In the genomic region with DNA sequence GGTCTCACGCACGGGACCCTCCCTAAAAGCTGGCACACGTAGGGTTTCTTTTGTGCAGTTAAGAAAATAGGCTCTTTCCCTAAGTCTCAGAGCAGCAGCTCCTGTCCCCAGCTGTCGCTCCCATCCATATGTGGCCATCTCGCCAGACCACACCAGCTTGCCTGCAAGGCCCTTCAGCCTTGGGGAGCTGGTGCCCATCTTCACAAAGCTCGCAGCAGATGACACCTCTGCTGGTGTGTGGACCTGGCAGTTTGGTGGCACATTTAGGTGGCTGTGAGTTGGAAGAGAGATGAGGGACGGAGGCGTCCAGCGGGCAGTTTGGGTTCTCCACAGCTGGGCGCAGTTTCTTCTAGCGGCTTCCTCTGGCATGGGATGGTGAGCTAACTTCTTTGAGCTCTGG, we compare ENCODE assay signal across 14 cellular contexts.
A peak's percentile ranks its signal among the peaks of the same experiment; 100 is the strongest.
DNase-seq lines count a peak whose midpoint lies in the region; ATAC-seq, FAIRE-seq and TF ChIP-seq lines count a peak whose summit lies in the region.
"Had no signal": no experiment of that assay in that cellular context is flagged by ENCODE, and none has a peak within 500 bp of the region (broad histone marks: within the 10 kb centered on the region; RNA-seq: fewer than 3 reads in every experiment).

No MANE protein-coding gene starts in this region.

- DNase-seq in HepG2 (ENCODE audit: low spot score) (no peak), right lobe of liver (no peak), lower lobe of right lung (no peak), sciatic nerve (ENCODE audit: low spot score) (peak; percentile 53), foreskin fibroblast (no peak), SK-N-SH (no peak)
- DNase-seq: activated CD8-positive, alpha-beta memory T cell treated with anti-CD3 and anti-CD28 coated beads, Interleukin-2, amount 50 U/mL, for 4 hours; KG1; kidney glomerular epithelial cell; NCI-H69; SIG-M5; stimulated activated naive CD8-positive, alpha-beta T cell treated with anti-CD3 and anti-CD28 coated beads, Interleukin-15, Interleukin-2, amounts not matched to agents 100 U/mL and 50 U/mL, for 24 hours had no signal

- in situ Hi-C loops in HepG2 (cut with HindIII; ENCODE audit: extremely low pct_ligation_motif_present, low pct_unique_long_range_greater_than_20kb) = no loop called here

- no peak for TF ChIP-seq RAD21 in HepG2 (CRISPR knock-in tag; IDR thresholded peaks at IDR 0.05)
- no peak for TF ChIP-seq RAD21 in SK-N-SH (IDR thresholded peaks at IDR 0.05; ENCODE audit: low read length)

- no TSS peak for BruUV-seq in HepG2 (replicated peaks; lab: Mats Ljungman, UMichigan)

- H3K27me3 ChIP-seq in HepG2 (ENCODE audit: control insufficient read depth in 1 of 2, insufficient read depth in 2 of 2, low read length in 2 of 2) (no peaks in the 10 kb centered on the region), right lobe of liver (no peaks in the 10 kb centered on the region), lower lobe of right lung (ENCODE audit: low read depth) (no peaks in the 10 kb centered on the region), SK-N-SH (ENCODE audit: insufficient read depth) (no peaks in the 10 kb centered on the region)

- TF ChIP-seq EP300 in HepG2 (IDR thresholded peaks at IDR 0.05; ENCODE audit: low read depth in 2 of 2, low read length in 2 of 2) = no peak
- TF ChIP-seq EP300 in HepG2 (CRISPR knock-in tag; IDR thresholded peaks at IDR 0.05; ENCODE audit: borderline replicate concordance) = no peak
- no peak for TF ChIP-seq EP300 in SK-N-SH (IDR thresholded peaks at IDR 0.05; ENCODE audit: borderline replicate concordance in 1 of 2, low read depth in 1 of 2, low read length in 1 of 2)

- FAIRE-seq in HepG2 (lab: Jason Lieb, UNC) = no peak

- H3K27ac ChIP-seq in HepG2 (ENCODE audit: extremely low read length, insufficient read depth, low read length) (no peak overlapping the region), right lobe of liver (no peak overlapping the region), lower lobe of right lung (peak overlapping the region; percentile 37), SK-N-SH (ENCODE audit: low read depth in 2 of 2, low read length in 1 of 2) (peak overlapping the region in 1 of 2 experiments; percentile 26; a peak in 1 of 4 replicates)

- H3K4me3 ChIP-seq in HepG2 (replicated peaks in 1 of 3; ENCODE audit: insufficient read depth in 1 of 3, low read depth in 2 of 3, low read length in 3 of 3) = no peak overlapping the region
- H3K4me3 ChIP-seq in right lobe of liver = no peak overlapping the region
- H3K4me3 ChIP-seq in lower lobe of right lung = no peak overlapping the region
- H3K4me3 ChIP-seq in foreskin fibroblast (ENCODE audit: low read depth in 1 of 2, low read length in 2 of 2) = no peak overlapping the region
- H3K4me3 ChIP-seq in SK-N-SH (ENCODE audit: low read depth in 2 of 2, low read length in 1 of 2) = no peak overlapping the region

- H2AFZ ChIP-seq in HepG2 (ENCODE audit: low read length) = no peak overlapping the region
- H2AFZ ChIP-seq in SK-N-SH (ENCODE audit: low read depth) = no peak overlapping the region

- peaks cover 6% of the 10 kb centered on the region for H3F3A ChIP-seq in SK-N-SH (replicated peaks; ENCODE audit: insufficient read depth)

- H3K9ac ChIP-seq in HepG2 (ENCODE audit: insufficient read depth, low read depth, low read length) (no peak overlapping the region), SK-N-SH (no peak overlapping the region)

- peaks cover 44% of the 10 kb centered on the region for H4K20me1 ChIP-seq in HepG2 (ENCODE audit: insufficient read depth, low read length)
- H4K20me1 ChIP-seq in SK-N-SH (ENCODE audit: insufficient read depth) = peaks cover 84% of the 10 kb centered on the region

- H3K36me3 ChIP-seq in HepG2 (replicated peaks in 1 of 2; ENCODE audit: control insufficient read depth in 1 of 2, insufficient read depth in 2 of 2, low read length in 2 of 2) = peaks cover 38 to 90% of the 10 kb centered on the region in 2 experiments
- peaks cover 17 to 83% (median 25%) of the 10 kb centered on the region in 4 donors for H3K36me3 ChIP-seq in right lobe of liver
- peaks cover 57% of the 10 kb centered on the region for H3K36me3 ChIP-seq in lower lobe of right lung
- peaks cover 62 to 86% of the 10 kb centered on the region in 2 experiments for H3K36me3 ChIP-seq in SK-N-SH (replicated peaks in 1 of 2; ENCODE audit: control insufficient read depth in 1 of 2, insufficient read depth in 2 of 2, low read length in 1 of 2)

- intact Hi-C loops in HepG2 (cut with micrococcal nuclease; ENCODE audit: unreplicated experiment) = no loop called here
- intact Hi-C loops in right lobe of liver (cut with DNase I) = no loop called here
- intact Hi-C loops in lower lobe of right lung (cut with DNase I) = no loop called here
- intact Hi-C loops in sciatic nerve (cut with DNase I) = loop anchor here (5.0 kb wide), 1 partner anchor 44 kb away; no protein-coding TSS in a partner anchor

- TF ChIP-seq CTCF in HepG2 (CRISPR knock-in tag; IDR thresholded peaks at IDR 0.05) = no peak
- no peak for TF ChIP-seq CTCF in right lobe of liver (IDR thresholded peaks at IDR 0.05)
- no peak for TF ChIP-seq CTCF in lower lobe of right lung (IDR thresholded peaks at IDR 0.05)
- no peak for TF ChIP-seq CTCF in foreskin fibroblast (IDR thresholded peaks at IDR 0.05; ENCODE audit: low read depth, low read length)
- no peak for TF ChIP-seq CTCF in SK-N-SH (IDR thresholded peaks at IDR 0.05)

- CTCF ChIA-PET in HepG2 (lab: Yijun Ruan, JAX; ENCODE audit: low intra/inter-chr PET ratio, low total read pairs) = no interaction called here
- CTCF ChIA-PET in SK-N-SH (lab: Yijun Ruan, JAX) = interaction anchor here (0.7 to 1.2 kb wide), 3 partner anchors 47 to 295 kb away, joined by 3 to 4 read pairs (median 3); no protein-coding TSS in a partner anchor

- no peak overlapping the region for H3K4me2 ChIP-seq in HepG2 (ENCODE audit: low read depth, low read length)
- no peak overlapping the region for H3K4me2 ChIP-seq in SK-N-SH

- H3K79me2 ChIP-seq in HepG2 (ENCODE audit: insufficient read depth, low read length) (peaks cover 56% of the 10 kb centered on the region), SK-N-SH (ENCODE audit: insufficient read depth) (peaks cover 85% of the 10 kb centered on the region)

- no peaks in the 10 kb centered on the region for H3K9me2 ChIP-seq in SK-N-SH

- ATAC-seq in HepG2 (no peak), right lobe of liver (no peak), lower lobe of right lung (peak in 1 of 2 donors; percentile 12), sciatic nerve (no peak), GM19395 (IDR thresholded peaks at IDR 0.05; ENCODE audit: unreplicated experiment) (no peak), GM18861 (IDR thresholded peaks at IDR 0.05; ENCODE audit: unreplicated experiment) (no peak)
- ATAC-seq: stimulated activated naive CD8-positive, alpha-beta T cell treated with anti-CD3 and anti-CD28 coated beads, Interleukin-15, Interleukin-2, amounts not matched to agents 100 U/mL and 50 U/mL, for 24 hours had no signal

- POLR2A ChIA-PET in HepG2 (lab: Yijun Ruan, JAX) = no interaction called here
- POLR2A ChIA-PET in SK-N-SH (lab: Yijun Ruan, JAX) = interaction anchor here (0.8 kb wide), 1 partner anchor 11 kb away, joined by 3 read pairs; no protein-coding TSS in a partner anchor

- TF ChIP-seq POLR2A in HepG2 (IDR thresholded peaks at IDR 0.05; ENCODE audit: insufficient read depth in 1 of 2, low read depth in 2 of 2, low read length in 2 of 2) = no peak
- no peak for TF ChIP-seq POLR2A in right lobe of liver (IDR thresholded peaks at IDR 0.05)

- WGBS in HepG2 (ENCODE audit: low lambda C conversion rate) = 98% methylated on average over 11 of the region's 11 CpGs
- WGBS in right lobe of liver (ENCODE audit: insufficient coverage, low coverage, low lambda C conversion rate, missing lambda C conversion rate) = 87% methylated on average over 3 of the region's 11 CpGs
- WGBS in SK-N-SH (ENCODE audit: low lambda C conversion rate) = 97% methylated on average over 9 of the region's 11 CpGs

- H3K4me1 ChIP-seq in HepG2 (ENCODE audit: insufficient read depth, low read length) (peaks cover 19% of the 10 kb centered on the region), right lobe of liver (peaks cover 0 to 23% (median 11%) of the 10 kb centered on the region in 4 donors), lower lobe of right lung (peaks cover 53% of the 10 kb centered on the region), SK-N-SH (ENCODE audit: control insufficient read depth in 1 of 2, insufficient read depth in 2 of 2, low read depth in 1 of 2, low read length in 1 of 2) (peaks cover 0 to 49% of the 10 kb centered on the region in 2 experiments; a peak in 1 of 4 replicates)

- H3K9me3 ChIP-seq in HepG2 (ENCODE audit: low read length) (no peaks in the 10 kb centered on the region), right lobe of liver (no peaks in the 10 kb centered on the region), lower lobe of right lung (no peaks in the 10 kb centered on the region), SK-N-SH (no peaks in the 10 kb centered on the region)

TF ChIP-seq in HepG2, 621 proteins besides CTCF, POLR2A, EP300 and RAD21:
- TF ChIP-seq AGO2 (optimal IDR thresholded peaks at IDR 0.05; ENCODE audit: low read depth, low read length) (peak; percentile 73), ZNF512 (CRISPR knock-in tag; IDR thresholded peaks at IDR 0.05) (no peak)

TF ChIP-seq in SK-N-SH, 30 proteins besides CTCF, POLR2A, EP300 and RAD21 (continues in another document):
- TF ChIP-seq TEAD4 (IDR thresholded peaks at IDR 0.05; ENCODE audit: borderline replicate concordance, insufficient read depth) (no peak), SMC3 (IDR thresholded peaks at IDR 0.05; ENCODE audit: low read depth, low read length) (no peak), ELF1 (IDR thresholded peaks at IDR 0.05) (no peak), NRF1 (IDR thresholded peaks at IDR 0.05; ENCODE audit: low read depth, low read length) (no peak), FOXJ3 (CRISPR knock-in tag; IDR thresholded peaks at IDR 0.05) (no peak), IRF3 (IDR thresholded peaks at IDR 0.05; ENCODE audit: low read depth, low read length) (no peak)
